ENCODE assay signal across 20 cellular contexts in genomic region chr17:13583996-13584700, GRCh38.
"Had no signal": no experiment of that assay in that cellular context is flagged by ENCODE, and none has a peak within 500 bp of the region (broad histone marks: within the 10 kb centered on the region; RNA-seq: fewer than 3 reads in every experiment).

No MANE protein-coding gene starts in this region.

- H3K4me3 Mint-ChIP-seq: activated naive CD4-positive, alpha-beta T cell treated with anti-CD3 and anti-CD28 coated beads for 36 hours; activated T-cell treated with anti-CD3 and anti-CD28 coated beads, Interleukin-2, amount 50 U/mL, for 4 hours; central memory CD8-positive, alpha-beta T cell; natural killer cell; T-helper 17 cell had no signal

- H3K9me3 ChIP-seq: heart right ventricle, neutrophil, sigmoid colon, thyroid gland had no signal

- H3K4me1 ChIP-seq: parathyroid adenoma, sigmoid colon, thyroid gland had no signal

- H2AFZ ChIP-seq: parathyroid adenoma had no signal

- H3K4me1 Mint-ChIP-seq: central memory CD8-positive, alpha-beta T cell; natural killer cell had no signal

- H3K27ac Mint-ChIP-seq: activated naive CD4-positive, alpha-beta T cell treated with anti-CD3 and anti-CD28 coated beads for 36 hours; natural killer cell; T-helper 17 cell had no signal

- H3K9ac ChIP-seq: parathyroid adenoma had no signal

- H3K36me3 ChIP-seq: heart right ventricle, neutrophil, sigmoid colon, thyroid gland had no signal

- H3K36me3 Mint-ChIP-seq: natural killer cell had no signal

- H3K4me3 ChIP-seq: coronary artery, heart right ventricle, sigmoid colon, thyroid gland had no signal

- H3K27me3 ChIP-seq: heart right ventricle, neutrophil, sigmoid colon, thyroid gland had no signal

- H3K9me3 Mint-ChIP-seq: activated naive CD4-positive, alpha-beta T cell treated with anti-CD3 and anti-CD28 coated beads for 36 hours; activated T-cell treated with anti-CD3 and anti-CD28 coated beads, Interleukin-2, amount 50 U/mL, for 4 hours; central memory CD8-positive, alpha-beta T cell; natural killer cell had no signal

- H3K27ac ChIP-seq: coronary artery, heart right ventricle, neutrophil, parathyroid adenoma, thyroid gland, VCaP had no signal

- H3K79me2 ChIP-seq: parathyroid adenoma had no signal

- ATAC-seq: activated T-cell treated with anti-CD3 and anti-CD28 coated beads, Interleukin-2, amount 50 U/mL, for 4 hours; heart right ventricle; natural killer cell; T-helper 17 cell had no signal

- DNase-seq: activated CD4-positive, alpha-beta T cell treated with anti-CD3 and anti-CD28 coated beads, Interleukin-2, amount 50 U/mL, for 1 hour; activated CD4-positive, CD25-positive, alpha-beta regulatory T cell treated with anti-CD3 and anti-CD28 coated beads, Interleukin-2, amount 50 U/mL, for 72 hours; activated CD8-positive, alpha-beta memory T cell treated with anti-CD3 and anti-CD28 coated beads, Interleukin-2, amount 50 U/mL, for 4 hours; activated naive CD4-positive, alpha-beta T cell treated with anti-CD3 and anti-CD28 coated beads for 36 hours; activated T-cell treated with anti-CD3 and anti-CD28 coated beads, Interleukin-2, amount 50 U/mL, for 4 hours; anterior cingulate cortex; heart right ventricle; natural killer cell; sigmoid colon; stimulated activated CD4-positive, alpha-beta T cell treated with anti-CD3 and anti-CD28 coated beads, Interleukin-12 subunit alpha, Interleukin-12 subunit beta, amount 100 ng/mL, for 4 hours; stimulated activated CD4-positive, alpha-beta T cell treated with anti-CD3 and anti-CD28 coated beads, Interleukin-1b, Interleukin-23, amount 100 ng/mL, for 48 hours; stimulated activated CD8-positive, alpha-beta memory T cell treated with anti-CD3 and anti-CD28 coated beads, Interleukin-4, amount 100 ng/mL, for 48 hours; stimulated activated naive CD4-positive, alpha-beta T cell; T-helper 17 cell; thyroid gland had no signal
